In the genomic region with DNA sequence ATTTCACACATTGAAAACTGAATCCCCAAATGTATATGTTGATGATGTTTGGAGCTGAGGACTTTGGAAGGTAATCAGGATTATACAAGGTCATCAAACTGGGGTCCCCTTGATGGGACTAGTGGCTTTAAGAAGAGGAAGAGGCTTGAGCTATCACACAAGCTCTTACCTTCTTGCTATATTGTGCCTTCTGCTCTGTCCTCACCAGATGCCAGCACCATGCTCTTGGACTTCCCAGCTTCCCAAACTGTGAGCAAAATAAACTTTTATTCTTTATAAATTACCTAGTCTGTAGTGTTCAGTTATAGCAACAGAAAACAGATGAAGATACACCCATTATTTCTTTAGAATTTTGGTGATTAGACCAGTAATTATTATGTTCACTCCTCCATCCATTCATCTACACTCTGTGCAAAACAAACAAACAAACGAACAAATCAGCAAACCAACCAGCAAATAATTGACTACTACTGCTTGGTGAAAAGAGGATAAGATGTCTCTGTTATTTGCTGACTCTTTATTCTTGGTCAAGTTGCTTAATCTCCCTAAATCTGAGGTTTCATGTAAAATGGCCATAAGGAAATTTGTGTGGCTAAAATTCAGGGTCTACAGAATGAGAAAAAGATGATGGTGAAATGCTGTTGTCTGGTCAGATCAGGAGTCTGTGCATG, we compare ENCODE assay signal across 1 cellular context.
A peak's percentile ranks its signal among the peaks of the same experiment; 100 is the strongest.
TF ChIP-seq lines count a peak whose summit lies in the region.

No MANE protein-coding gene starts in this region.

TF ChIP-seq in K562, 482 proteins besides CTCF, POLR2A, EP300 and RAD21 (continued from another document):
- TF ChIP-seq, protein P1, sequence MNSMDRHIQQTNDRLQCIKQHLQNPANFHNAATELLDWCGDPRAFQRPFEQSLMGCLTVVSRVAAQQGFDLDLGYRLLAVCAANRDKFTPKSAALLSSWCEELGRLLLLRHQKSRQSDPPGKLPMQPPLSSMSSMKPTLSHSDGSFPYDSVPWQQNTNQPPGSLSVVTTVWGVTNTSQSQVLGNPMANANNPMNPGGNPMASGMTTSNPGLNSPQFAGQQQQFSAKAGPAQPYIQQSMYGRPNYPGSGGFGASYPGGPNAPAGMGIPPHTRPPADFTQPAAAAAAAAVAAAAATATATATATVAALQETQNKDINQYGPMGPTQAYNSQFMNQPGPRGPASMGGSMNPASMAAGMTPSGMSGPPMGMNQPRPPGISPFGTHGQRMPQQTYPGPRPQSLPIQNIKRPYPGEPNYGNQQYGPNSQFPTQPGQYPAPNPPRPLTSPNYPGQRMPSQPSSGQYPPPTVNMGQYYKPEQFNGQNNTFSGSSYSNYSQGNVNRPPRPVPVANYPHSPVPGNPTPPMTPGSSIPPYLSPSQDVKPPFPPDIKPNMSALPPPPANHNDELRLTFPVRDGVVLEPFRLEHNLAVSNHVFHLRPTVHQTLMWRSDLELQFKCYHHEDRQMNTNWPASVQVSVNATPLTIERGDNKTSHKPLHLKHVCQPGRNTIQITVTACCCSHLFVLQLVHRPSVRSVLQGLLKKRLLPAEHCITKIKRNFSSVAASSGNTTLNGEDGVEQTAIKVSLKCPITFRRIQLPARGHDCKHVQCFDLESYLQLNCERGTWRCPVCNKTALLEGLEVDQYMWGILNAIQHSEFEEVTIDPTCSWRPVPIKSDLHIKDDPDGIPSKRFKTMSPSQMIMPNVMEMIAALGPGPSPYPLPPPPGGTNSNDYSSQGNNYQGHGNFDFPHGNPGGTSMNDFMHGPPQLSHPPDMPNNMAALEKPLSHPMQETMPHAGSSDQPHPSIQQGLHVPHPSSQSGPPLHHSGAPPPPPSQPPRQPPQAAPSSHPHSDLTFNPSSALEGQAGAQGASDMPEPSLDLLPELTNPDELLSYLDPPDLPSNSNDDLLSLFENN (IDR thresholded peaks at IDR 0.05; ENCODE audit: low read depth in 2 of 2, low read length in 2 of 2), result no peak
- TF ChIP-seq PRPF4 (IDR thresholded peaks at IDR 0.05; ENCODE audit: insufficient read depth, low read depth, low read length, poor library complexity, severe bottlenecking), result no peak
- TF ChIP-seq SMARCE1 (IDR thresholded peaks at IDR 0.05), result peak; percentile 3; the same call in 1 of the 2 replicates
- no peak for TF ChIP-seq HNRNPL (IDR thresholded peaks at IDR 0.05; ENCODE audit: low read depth, low read length)
- TF ChIP-seq EZH2 (IDR thresholded peaks at IDR 0.05; ENCODE audit: borderline replicate concordance, low read depth, low read length), result no peak
- TF ChIP-seq ZNF217 (CRISPR knock-in tag; IDR thresholded peaks at IDR 0.05), result no peak
- no peak for TF ChIP-seq ZNF695 (CRISPR knock-in tag; IDR thresholded peaks at IDR 0.05)
- TF ChIP-seq ZFP30 (CRISPR knock-in tag; IDR thresholded peaks at IDR 0.05; ENCODE audit: borderline replicate concordance), result no peak
- TF ChIP-seq, protein P2, sequence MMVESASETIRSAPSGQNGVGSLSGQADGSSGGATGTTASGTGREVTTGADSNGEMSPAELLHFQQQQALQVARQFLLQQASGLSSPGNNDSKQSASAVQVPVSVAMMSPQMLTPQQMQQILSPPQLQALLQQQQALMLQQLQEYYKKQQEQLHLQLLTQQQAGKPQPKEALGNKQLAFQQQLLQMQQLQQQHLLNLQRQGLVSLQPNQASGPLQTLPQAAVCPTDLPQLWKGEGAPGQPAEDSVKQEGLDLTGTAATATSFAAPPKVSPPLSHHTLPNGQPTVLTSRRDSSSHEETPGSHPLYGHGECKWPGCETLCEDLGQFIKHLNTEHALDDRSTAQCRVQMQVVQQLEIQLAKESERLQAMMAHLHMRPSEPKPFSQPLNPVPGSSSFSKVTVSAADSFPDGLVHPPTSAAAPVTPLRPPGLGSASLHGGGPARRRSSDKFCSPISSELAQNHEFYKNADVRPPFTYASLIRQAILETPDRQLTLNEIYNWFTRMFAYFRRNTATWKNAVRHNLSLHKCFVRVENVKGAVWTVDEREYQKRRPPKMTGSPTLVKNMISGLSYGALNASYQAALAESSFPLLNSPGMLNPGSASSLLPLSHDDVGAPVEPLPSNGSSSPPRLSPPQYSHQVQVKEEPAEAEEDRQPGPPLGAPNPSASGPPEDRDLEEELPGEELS (CRISPR knock-in tag; IDR thresholded peaks at IDR 0.05; ENCODE audit: borderline replicate concordance), result no peak
- no peak for TF ChIP-seq BCL6 (CRISPR knock-in tag; IDR thresholded peaks at IDR 0.05)
